27 cellular contexts compared by ENCODE assay signal in the genomic region with DNA sequence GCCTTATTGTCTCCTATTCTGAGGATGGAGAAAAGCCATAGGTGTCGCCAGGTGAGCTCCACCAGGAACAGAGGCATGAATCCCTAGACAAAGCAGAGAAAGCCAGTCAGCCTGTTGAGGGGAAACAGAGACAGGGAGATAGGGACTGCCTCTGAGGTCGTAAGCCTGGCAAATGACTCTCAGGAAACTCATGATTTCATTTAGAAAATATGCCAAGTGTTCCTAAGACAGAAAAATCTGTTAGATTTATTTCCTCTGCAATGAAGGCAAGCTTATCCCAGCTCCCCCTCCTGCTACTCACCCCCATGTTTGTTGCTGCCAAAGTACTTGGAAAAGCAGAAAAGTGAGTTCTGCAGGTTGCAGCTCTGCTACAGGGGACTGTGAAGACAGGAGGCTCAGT.
"Had no signal": no experiment of that assay in that cellular context is flagged by ENCODE, and none has a peak within 500 bp of the region (broad histone marks: within the 10 kb centered on the region; RNA-seq: fewer than 3 reads in every experiment).

No MANE protein-coding gene starts in this region.

- H3K4me1 Mint-ChIP-seq: activated CD4-positive, alpha-beta memory T cell treated with anti-CD3 and anti-CD28 coated beads, Interleukin-2, amount 10 ng/mL, durations not matched to agents 7 days and 5 days; activated CD4-positive, alpha-beta T cell treated with anti-CD3 and anti-CD28 coated beads, Interleukin-2, amount 10 ng/mL, durations not matched to agents 7 days and 5 days; activated naive CD4-positive, alpha-beta T cell treated with anti-CD3 and anti-CD28 coated beads, Interleukin-2, amount 10 ng/mL, durations not matched to agents 7 days and 5 days; endodermal cell; naive thymus-derived CD4-positive, alpha-beta T cell; stimulated activated memory B cell treated with anti-CD40 and anti-IgM and Interleukin-4, amounts not matched to agents 10 μg/mL and 1 μg/mL and 100 μg/mL, for 72 hours; stimulated activated naive CD8-positive, alpha-beta T cell treated with anti-CD3 and anti-CD28 coated beads, Interleukin-15, amount 100 ng/mL, for 72 hours; T-helper 17 cell had no signal

- H3K27me3 Mint-ChIP-seq: activated naive CD4-positive, alpha-beta T cell treated with anti-CD3 and anti-CD28 coated beads, Interleukin-2, amount 10 ng/mL, durations not matched to agents 7 days and 5 days had no signal

- H3K4me3 ChIP-seq: breast epithelium, right lobe of liver, upper lobe of right lung had no signal

- H3K36me3 ChIP-seq: breast epithelium, right lobe of liver, upper lobe of right lung had no signal

- H3K36me3 Mint-ChIP-seq: activated naive CD4-positive, alpha-beta T cell treated with anti-CD3 and anti-CD28 coated beads, Interleukin-2, amount 10 ng/mL, durations not matched to agents 7 days and 5 days; naive thymus-derived CD4-positive, alpha-beta T cell; stimulated activated memory B cell treated with anti-CD40 and anti-IgM and Interleukin-4, amounts not matched to agents 10 μg/mL and 1 μg/mL and 100 μg/mL, for 72 hours had no signal

- H3K27ac ChIP-seq: breast epithelium, right lobe of liver, upper lobe of right lung had no signal

- DNase-seq: activated CD4-positive, alpha-beta memory T cell treated with anti-CD3 and anti-CD28 coated beads, Interleukin-2, amount 10 ng/mL, durations not matched to agents 7 days and 5 days; activated CD4-positive, alpha-beta T cell treated with anti-CD3 and anti-CD28 coated beads for 1 hour; activated CD4-positive, alpha-beta T cell treated with anti-CD3 and anti-CD28 coated beads, Interleukin-2, amount 10 ng/mL, durations not matched to agents 7 days and 5 days; activated CD8-positive, alpha-beta memory T cell treated with anti-CD3 and anti-CD28 coated beads, Interleukin-2, amount 50 U/mL, for 48 hours; activated gamma-delta T cell; activated naive CD4-positive, alpha-beta T cell treated with anti-CD3 and anti-CD28 coated beads, Interleukin-2, amount 10 ng/mL, durations not matched to agents 7 days and 5 days; activated T-cell treated with anti-CD3 and anti-CD28 coated beads, Interleukin-2, amount 50 U/mL, for 24 hours; amniotic stem cell; central memory CD4-positive, alpha-beta T cell; endodermal cell; left ventricle myocardium superior; midbrain; naive thymus-derived CD4-positive, alpha-beta T cell; occipital lobe; right lobe of liver; small intestine; stimulated activated CD4-positive, alpha-beta T cell treated with anti-CD3 and anti-CD28 coated beads, Interleukin-1b, Interleukin-23, amount 100 ng/mL, for 48 hours; stimulated activated CD4-positive, alpha-beta T cell treated with anti-CD3 and anti-CD28 coated beads, Interleukin-4, amount 100 ng/mL, for 4 hours; stimulated activated CD8-positive, alpha-beta memory T cell treated with anti-CD3 and anti-CD28 coated beads, Interleukin-4, amount 100 ng/mL, for 48 hours; stimulated activated naive CD8-positive, alpha-beta T cell treated with anti-CD3 and anti-CD28 coated beads, Interleukin-15, amount 100 ng/mL, for 72 hours; substantia nigra; T-helper 17 cell; T1000; upper lobe of right lung had no signal

- H3K27me3 ChIP-seq: breast epithelium, right lobe of liver, upper lobe of right lung had no signal

- H3K9me3 Mint-ChIP-seq: activated CD4-positive, alpha-beta memory T cell treated with anti-CD3 and anti-CD28 coated beads, Interleukin-2, amount 10 ng/mL, durations not matched to agents 7 days and 5 days; activated CD4-positive, alpha-beta T cell treated with anti-CD3 and anti-CD28 coated beads, Interleukin-2, amount 10 ng/mL, durations not matched to agents 7 days and 5 days; activated naive CD4-positive, alpha-beta T cell treated with anti-CD3 and anti-CD28 coated beads, Interleukin-2, amount 10 ng/mL, durations not matched to agents 7 days and 5 days; activated T-cell treated with anti-CD3 and anti-CD28 coated beads, Interleukin-2, amount 50 U/mL, for 24 hours; endodermal cell; stimulated activated memory B cell treated with anti-CD40 and anti-IgM and Interleukin-4, amounts not matched to agents 10 μg/mL and 1 μg/mL and 100 μg/mL, for 72 hours; stimulated activated naive CD8-positive, alpha-beta T cell treated with anti-CD3 and anti-CD28 coated beads, Interleukin-15, amount 100 ng/mL, for 72 hours had no signal

- H3K27ac Mint-ChIP-seq: activated CD4-positive, alpha-beta memory T cell treated with anti-CD3 and anti-CD28 coated beads, Interleukin-2, amount 10 ng/mL, durations not matched to agents 7 days and 5 days; activated CD4-positive, alpha-beta T cell treated with anti-CD3 and anti-CD28 coated beads, Interleukin-2, amount 10 ng/mL, durations not matched to agents 7 days and 5 days; activated naive CD4-positive, alpha-beta T cell treated with anti-CD3 and anti-CD28 coated beads, Interleukin-2, amount 10 ng/mL, durations not matched to agents 7 days and 5 days; activated T-cell treated with anti-CD3 and anti-CD28 coated beads, Interleukin-2, amount 50 U/mL, for 24 hours; endodermal cell; naive thymus-derived CD4-positive, alpha-beta T cell; stimulated activated memory B cell treated with anti-CD40 and anti-IgM and Interleukin-4, amounts not matched to agents 10 μg/mL and 1 μg/mL and 100 μg/mL, for 72 hours; stimulated activated naive CD8-positive, alpha-beta T cell treated with anti-CD3 and anti-CD28 coated beads, Interleukin-15, amount 100 ng/mL, for 72 hours; T-helper 17 cell had no signal

- ATAC-seq: esophagus mucosa; left ventricle myocardium superior; naive thymus-derived CD4-positive, alpha-beta T cell; right lobe of liver; stimulated activated memory B cell treated with anti-CD40 and anti-IgM and Interleukin-4, amounts not matched to agents 10 μg/mL and 1 μg/mL and 100 μg/mL, for 72 hours; stimulated activated naive CD8-positive, alpha-beta T cell treated with anti-CD3 and anti-CD28 coated beads, Interleukin-15, amount 100 ng/mL, for 72 hours; T-helper 17 cell; upper lobe of right lung had no signal

- H3K9me3 ChIP-seq: right lobe of liver, upper lobe of right lung had no signal

- H3K4me1 ChIP-seq: breast epithelium, right lobe of liver, upper lobe of right lung had no signal

- H3K4me3 Mint-ChIP-seq: activated CD4-positive, alpha-beta memory T cell treated with anti-CD3 and anti-CD28 coated beads, Interleukin-2, amount 10 ng/mL, durations not matched to agents 7 days and 5 days; activated CD4-positive, alpha-beta T cell treated with anti-CD3 and anti-CD28 coated beads, Interleukin-2, amount 10 ng/mL, durations not matched to agents 7 days and 5 days; activated naive CD4-positive, alpha-beta T cell treated with anti-CD3 and anti-CD28 coated beads, Interleukin-2, amount 10 ng/mL, durations not matched to agents 7 days and 5 days; activated T-cell treated with anti-CD3 and anti-CD28 coated beads, Interleukin-2, amount 50 U/mL, for 24 hours; endodermal cell; naive thymus-derived CD4-positive, alpha-beta T cell; stimulated activated memory B cell treated with anti-CD40 and anti-IgM and Interleukin-4, amounts not matched to agents 10 μg/mL and 1 μg/mL and 100 μg/mL, for 72 hours; stimulated activated naive CD8-positive, alpha-beta T cell treated with anti-CD3 and anti-CD28 coated beads, Interleukin-15, amount 100 ng/mL, for 72 hours; T-helper 17 cell had no signal
